8 cellular contexts compared by ENCODE assay signal in the genomic region with DNA sequence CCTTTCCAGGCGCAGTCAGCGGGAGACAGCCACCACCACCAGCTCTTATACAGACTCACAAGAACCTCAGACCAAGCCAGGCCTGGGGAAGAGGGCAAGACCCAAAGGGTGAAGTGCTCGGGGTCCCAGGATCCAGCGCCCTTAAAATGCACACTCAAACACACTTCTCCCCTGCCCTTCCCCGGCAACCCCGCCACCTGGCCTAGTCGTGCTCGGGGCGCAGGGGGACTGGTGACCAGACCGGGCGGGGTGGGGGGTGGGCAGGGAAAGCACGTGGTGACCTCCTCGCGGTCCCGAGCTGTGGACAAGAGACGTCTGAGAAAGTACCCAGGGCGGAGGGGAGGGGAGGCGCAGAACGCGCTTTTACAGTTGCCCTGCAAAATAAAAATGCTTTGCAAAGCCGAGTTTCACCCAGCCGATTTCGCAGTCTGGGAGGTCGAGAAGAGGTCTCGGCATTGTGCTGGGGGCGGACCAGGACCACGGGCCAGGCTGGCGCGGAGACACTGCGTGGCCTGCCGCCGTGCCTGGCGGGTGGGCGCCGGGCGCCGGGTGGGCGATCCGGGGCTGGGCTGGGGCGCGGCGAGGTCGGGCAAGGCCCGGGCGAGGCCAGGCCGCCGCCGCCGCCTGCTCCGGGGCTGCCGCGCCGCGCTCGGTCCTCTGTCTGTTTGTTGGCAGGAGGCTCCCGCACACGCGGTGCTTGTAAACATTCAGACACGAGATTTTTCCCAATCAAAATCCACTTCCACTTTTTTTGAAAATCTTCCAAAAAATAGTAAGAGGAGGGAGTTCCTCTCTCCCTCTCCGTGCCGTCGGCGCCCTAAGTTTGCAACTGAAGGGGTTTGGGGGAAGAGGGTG. TPM values are rescaled to one million over a fixed set of nuclear protein-coding genes. Genes with fewer than 3 reads are reported as not detected.
DNase-seq lines count a peak whose midpoint lies in the region; ATAC-seq and TF ChIP-seq lines count a peak whose summit lies in the region.

No MANE protein-coding gene starts in this region.

- peak in 1 of 5 donors; percentile 9 for DNase-seq in CD8-positive, alpha-beta memory T cell
- peak; percentile 31 for DNase-seq in HT1080 (ENCODE audit: low read depth)
- peak; percentile 33 for DNase-seq in WTC11 (ENCODE audit: low spot score)
- DNase-seq in fibroblast of villous mesenchyme (ENCODE audit: low read depth), result peak; percentile 32
- DNase-seq in progenitor cell of endocrine pancreas (ENCODE audit: low spot score, unreplicated experiment), result no peak
- DNase-seq in germinal center (ENCODE audit: low spot score), result no peak
- DNase-seq in NCI-H2107 treated with DMSO at 0.1 percent for 48 hours (lab: John Stamatoyannopoulos, UW; ENCODE audit: unreplicated experiment), result no peak

- peaks cover 50 to 72% of the 10 kb centered on the region in 2 donors for H3K27me3 Mint-ChIP-seq in CD8-positive, alpha-beta memory T cell
- no peaks in the 10 kb centered on the region for H3K27me3 Mint-ChIP-seq in WTC11 (ENCODE audit: low read depth)
- peaks cover 15% of the 10 kb centered on the region for H3K27me3 Mint-ChIP-seq in progenitor cell of endocrine pancreas

- peaks cover 38 to 63% (median 39%) of the 10 kb centered on the region in 3 donors for H3K4me1 Mint-ChIP-seq in CD8-positive, alpha-beta memory T cell
- H3K4me1 Mint-ChIP-seq in WTC11 (peaks cover 28% of the 10 kb centered on the region), progenitor cell of endocrine pancreas (ENCODE audit: low read depth) (peaks cover 30% of the 10 kb centered on the region)

- POLR2A ChIA-PET in CD8-positive, alpha-beta memory T cell (lab: Charles Lee), result no interaction called here
- POLR2A ChIA-PET in WTC11 (lab: Charles Lee), result interaction anchor here (1.2 to 1.6 kb wide), 3 partner anchors 43 to 249 kb away, joined by 3 to 5 read pairs (median 4); no protein-coding TSS in a partner anchor

- no peak for TF ChIP-seq CTCF in WTC11 (IDR thresholded peaks at IDR 0.05)
- TF ChIP-seq CTCF in fibroblast of villous mesenchyme (IDR thresholded peaks at IDR 0.05; ENCODE audit: insufficient read depth, low read depth, low read length), result no peak
- TF ChIP-seq CTCF in progenitor cell of endocrine pancreas (IDR thresholded peaks at IDR 0.05; ENCODE audit: unreplicated experiment), result no peak

- H3K4me3 ChIP-seq in CD8-positive, alpha-beta memory T cell (ENCODE audit: low read length), result no peak overlapping the region
- H3K4me3 ChIP-seq in fibroblast of villous mesenchyme (ENCODE audit: low read depth, low read length), result peak overlapping the region; percentile 69

- ATAC-seq in WTC11 (no peak), HG03175 (IDR thresholded peaks at IDR 0.05; ENCODE audit: unreplicated experiment) (no peak)

- peaks cover 64% of the 10 kb centered on the region for H3K27me3 ChIP-seq in CD8-positive, alpha-beta memory T cell (ENCODE audit: insufficient read depth, low read length, poor library complexity, severe bottlenecking)

- H3K9me3 Mint-ChIP-seq in CD8-positive, alpha-beta memory T cell, result peaks cover 0 to 5% (median 0%) of the 10 kb centered on the region in 5 donors
- H3K9me3 Mint-ChIP-seq in WTC11 (no peaks in the 10 kb centered on the region), progenitor cell of endocrine pancreas (ENCODE audit: low read depth) (no peaks in the 10 kb centered on the region)

- H3K9me3 ChIP-seq in CD8-positive, alpha-beta memory T cell (ENCODE audit: low read length), result no peaks in the 10 kb centered on the region

- H3K36me3 Mint-ChIP-seq in CD8-positive, alpha-beta memory T cell, result peaks cover 0 to 2% (median 0%) of the 10 kb centered on the region in 3 donors
- H3K36me3 Mint-ChIP-seq in WTC11 (peaks cover under 1% of the 10 kb centered on the region; the same call in 1 of the 2 replicates), progenitor cell of endocrine pancreas (ENCODE audit: insufficient read depth) (no peaks in the 10 kb centered on the region)

- CTCF ChIA-PET in CD8-positive, alpha-beta memory T cell (lab: Charles Lee), result no interaction called here
- CTCF ChIA-PET in WTC11 (lab: Charles Lee), result interaction anchor here (0.6 to 3.5 kb wide), 10 partner anchors 9 to 254 kb away, joined by 3 to 27 read pairs (median 9); no protein-coding TSS in a partner anchor

- H3K27ac ChIP-seq in CD8-positive, alpha-beta memory T cell (ENCODE audit: low read depth, low read length), result no peak overlapping the region

- peak overlapping the region in 1 of 8 donors; percentile 54 for H3K27ac Mint-ChIP-seq in CD8-positive, alpha-beta memory T cell
- H3K27ac Mint-ChIP-seq in WTC11, result peak overlapping the region; percentile 85
- H3K27ac Mint-ChIP-seq in progenitor cell of endocrine pancreas, result peak overlapping the region; percentile 92

- peaks cover 32% of the 10 kb centered on the region for H3K4me1 ChIP-seq in CD8-positive, alpha-beta memory T cell (ENCODE audit: insufficient read depth, low read length)

- peak overlapping the region; percentile 59 to 89 (median 80) for H3K4me3 Mint-ChIP-seq in CD8-positive, alpha-beta memory T cell
- H3K4me3 Mint-ChIP-seq in WTC11 (peak overlapping the region; percentile 91), progenitor cell of endocrine pancreas (ENCODE audit: low read depth) (peak overlapping the region; percentile 96)

- H3K36me3 ChIP-seq in CD8-positive, alpha-beta memory T cell (ENCODE audit: insufficient read depth, low read length), result no peaks in the 10 kb centered on the region

TF ChIP-seq in WTC11, 78 proteins besides CTCF, POLR2A, EP300 and RAD21:
- no peak for TF ChIP-seq KAT7 (CRISPR knock-in tag; IDR thresholded peaks at IDR 0.05; ENCODE audit: borderline replicate concordance)
- TF ChIP-seq NR1H2 (CRISPR knock-in tag; IDR thresholded peaks at IDR 0.05), result no peak
- TF ChIP-seq, protein P1, sequence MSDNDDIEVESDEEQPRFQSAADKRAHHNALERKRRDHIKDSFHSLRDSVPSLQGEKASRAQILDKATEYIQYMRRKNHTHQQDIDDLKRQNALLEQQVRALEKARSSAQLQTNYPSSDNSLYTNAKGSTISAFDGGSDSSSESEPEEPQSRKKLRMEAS (CRISPR knock-in tag; IDR thresholded peaks at IDR 0.05), result peak; percentile 17; the same call in 1 of the 2 replicates
- TF ChIP-seq NR2C2 (CRISPR knock-in tag; IDR thresholded peaks at IDR 0.05), result no peak
- TF ChIP-seq JUN (CRISPR knock-in tag; IDR thresholded peaks at IDR 0.05), result no peak

RNA-seq across cellular contexts. Expression of gene BCL11A, which starts 2.0 kb away (rescaled TPM):
- total RNA-seq in CD8-positive, alpha-beta memory T cell, result under 1 TPM; 0.07 to 0.15 TPM
- polyA plus RNA-seq in CD8-positive, alpha-beta memory T cell, result not detected
- total RNA-seq in HT1080 (2014; rRNA removed; shearing (Covaris generic)), result 9.8 and 15.6 TPM in 2 replicates
- 8.3 and 8.5 TPM in 2 replicates for polyA plus RNA-seq in HT1080 (2015; cell fraction: cytosol; rRNA removed)
- polyA plus RNA-seq in HT1080 (2015; cell fraction: nucleus; rRNA removed), result 11.6 and 13.6 TPM in 2 replicates
- total RNA-seq in WTC11 (2021) (45.0 to 53.2 TPM (median 46.8 TPM) in 3 replicates), fibroblast of villous mesenchyme (0.43 and 1.6 TPM in 2 replicates), progenitor cell of endocrine pancreas (46.2 and 47.9 TPM in 2 replicates)

Comparison
In these comparisons a context has a peak if more than half of its experiments do, and no peak if none do; other contexts are left out.
1. DNase-seq: peak in HT1080 (single experiment), WTC11 (single experiment) and fibroblast of villous mesenchyme (single experiment); none in progenitor cell of endocrine pancreas (single experiment), germinal center (single experiment) and NCI-H2107 treated with DMSO at 0.1 percent for 48 hours (single experiment).
2. Peak in every context shown above with its lines, with median percentiles within 50 percentile points of each other: H3K4me3 Mint-ChIP-seq.